In the genomic region with DNA sequence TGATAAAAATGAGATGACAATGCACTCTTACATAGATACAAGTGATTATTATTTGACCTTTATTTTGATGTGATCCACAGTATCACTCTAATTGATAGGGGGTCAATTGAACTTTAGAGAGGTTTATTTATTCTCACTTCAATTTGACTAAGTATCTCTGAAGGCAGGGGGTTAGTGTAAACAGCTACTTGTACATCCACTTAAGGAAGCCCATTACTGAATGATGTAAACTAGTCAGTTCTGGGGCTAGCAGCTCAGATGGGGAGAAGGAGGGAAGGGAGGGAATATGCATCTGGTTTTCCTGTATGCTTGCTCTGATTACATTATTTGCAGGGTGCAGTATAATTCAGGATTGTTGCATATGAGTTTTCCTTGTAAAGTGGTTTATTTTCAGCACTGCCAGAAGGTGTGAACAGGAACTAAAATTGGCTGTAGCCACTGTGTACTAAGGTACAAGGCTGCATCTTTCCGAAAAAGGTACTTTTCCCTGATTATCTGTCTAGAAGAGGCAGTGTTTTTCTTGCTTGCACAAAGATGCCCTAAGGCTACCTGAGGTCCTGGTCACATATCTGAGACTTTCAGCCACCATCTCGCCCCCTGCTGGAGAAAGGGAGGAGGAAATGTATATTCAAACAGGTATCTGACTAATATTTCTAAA, we compare ENCODE assay signal across 8 cellular contexts. TPM values are rescaled to one million over a fixed set of nuclear protein-coding genes. Genes with fewer than 3 reads are reported as not detected.
DNase-seq lines count a peak whose midpoint lies in the region; ATAC-seq and TF ChIP-seq lines count a peak whose summit lies in the region.

No MANE protein-coding gene starts in this region.

- no peaks in the 10 kb centered on the region for H3K27me3 Mint-ChIP-seq in activated CD8-positive, alpha-beta T cell treated with anti-CD3 and anti-CD28 coated beads, Interleukin-2, amount 10 ng/mL, durations not matched to agents 7 days and 5 days (ENCODE audit: low read depth)

- TF ChIP-seq POLR2A in NB4 (IDR thresholded peaks at IDR 0.05; ENCODE audit: extremely low read depth, insufficient read length), result no peak
- no peak for TF ChIP-seq POLR2A in prostate gland (IDR thresholded peaks at IDR 0.05)

- H3K4me1 ChIP-seq in fibroblast of lung (ENCODE audit: control insufficient read depth, extremely low read depth, insufficient read depth, low read length), result no peaks in the 10 kb centered on the region
- H3K4me1 ChIP-seq in prostate gland (replicated peaks), result no peaks in the 10 kb centered on the region

- H3K79me2 ChIP-seq in fibroblast of lung (ENCODE audit: control insufficient read depth, insufficient read depth, low read length), result no peaks in the 10 kb centered on the region

- H4K20me1 ChIP-seq in fibroblast of lung (ENCODE audit: control insufficient read depth, extremely low read depth, insufficient read depth, low read length), result no peaks in the 10 kb centered on the region

- H3K27ac ChIP-seq in fibroblast of lung (ENCODE audit: insufficient read depth, low read length) (no peak overlapping the region), prostate gland (no peak overlapping the region)

- no peaks in the 10 kb centered on the region for H3K9me3 Mint-ChIP-seq in activated CD8-positive, alpha-beta T cell treated with anti-CD3 and anti-CD28 coated beads, Interleukin-2, amount 10 ng/mL, durations not matched to agents 7 days and 5 days (ENCODE audit: insufficient read depth)

- POLR2A ChIA-PET in activated CD8-positive, alpha-beta T cell treated with anti-CD3 and anti-CD28 coated beads, Interleukin-2, amount 10 ng/mL, durations not matched to agents 7 days and 5 days (lab: Charles Lee), result no interaction called here

- H3K4me2 ChIP-seq in fibroblast of lung (ENCODE audit: extremely low read depth, insufficient read depth, low read length), result no peak overlapping the region

- no peaks in the 10 kb centered on the region for H3K36me3 ChIP-seq in fibroblast of lung (ENCODE audit: control insufficient read depth, insufficient read depth, low read length)
- H3K36me3 ChIP-seq in prostate gland, result no peaks in the 10 kb centered on the region

- intact Hi-C loops in Right ventricle myocardium superior (cut with DNase I), result no loop called here
- intact Hi-C loops in Right ventricle myocardium inferior (cut with DNase I), result loop anchor here (5.0 kb wide), 1 partner anchor 132 kb away; no protein-coding TSS in a partner anchor
- intact Hi-C loops in prostate gland (cut with DNase I), result no loop called here

- H3K9me3 ChIP-seq in fibroblast of lung (ENCODE audit: control insufficient read depth, insufficient read depth, low read depth, low read length) (no peaks in the 10 kb centered on the region), prostate gland (no peaks in the 10 kb centered on the region)

- H3K4me3 Mint-ChIP-seq in activated CD8-positive, alpha-beta T cell treated with anti-CD3 and anti-CD28 coated beads, Interleukin-2, amount 10 ng/mL, durations not matched to agents 7 days and 5 days, result no peak overlapping the region

- DNase-seq in Right ventricle myocardium superior (no peak), Right ventricle myocardium inferior (ENCODE audit: missing footprints) (no peak), NB4 (ENCODE audit: low read depth) (peak; percentile 54), fibroblast of lung (ENCODE audit: low read depth in 2 of 2) (peak; percentile 28 to 48), prostate gland (ENCODE audit: low spot score) (no peak)
- peak; percentile 65 for DNase-seq in activated CD8-positive, alpha-beta T cell treated with anti-CD3 and anti-CD28 coated beads, Interleukin-2, amount 10 ng/mL, durations not matched to agents 7 days and 5 days

- H3K27me3 ChIP-seq in fibroblast of lung (ENCODE audit: control insufficient read depth, insufficient read depth, low read length) (no peaks in the 10 kb centered on the region), prostate gland (replicated peaks; ENCODE audit: insufficient read depth) (no peaks in the 10 kb centered on the region)

- H3K36me3 Mint-ChIP-seq in activated CD8-positive, alpha-beta T cell treated with anti-CD3 and anti-CD28 coated beads, Interleukin-2, amount 10 ng/mL, durations not matched to agents 7 days and 5 days (ENCODE audit: low read depth), result no peaks in the 10 kb centered on the region

- ATAC-seq in Right ventricle myocardium superior (ENCODE audit: poor library complexity) (peak; percentile 58), Right ventricle myocardium inferior (no peak), HG03135 (IDR thresholded peaks at IDR 0.05; ENCODE audit: unreplicated experiment) (no peak), HG03139 (IDR thresholded peaks at IDR 0.05; ENCODE audit: unreplicated experiment) (no peak)
- no peak for ATAC-seq in activated CD8-positive, alpha-beta T cell treated with anti-CD3 and anti-CD28 coated beads, Interleukin-2, amount 10 ng/mL, durations not matched to agents 7 days and 5 days

- no peaks in the 10 kb centered on the region for H3K4me1 Mint-ChIP-seq in activated CD8-positive, alpha-beta T cell treated with anti-CD3 and anti-CD28 coated beads, Interleukin-2, amount 10 ng/mL, durations not matched to agents 7 days and 5 days (ENCODE audit: low read depth)

- peak; percentile 67 for TF ChIP-seq CTCF in NB4 (IDR thresholded peaks at IDR 0.05; ENCODE audit: low read depth, low read length)
- peak; percentile 52 to 76 for TF ChIP-seq CTCF in fibroblast of lung (conservative IDR thresholded peaks at IDR 0.05 in 1 of 2, IDR thresholded peaks at IDR 0.05 in 1 of 2; ENCODE audit: low read depth in 1 of 2, low read length in 2 of 2)
- TF ChIP-seq CTCF in prostate gland (IDR thresholded peaks at IDR 0.05), result peak in 3 of 4 experiments; percentile 22 to 54 (median 27)

- no peak overlapping the region for H3K9ac ChIP-seq in fibroblast of lung (ENCODE audit: insufficient read depth, low read length)

- 62% methylated on average over 2 of the region's 2 CpGs for WGBS in prostate gland

- no peak overlapping the region for H3K4me3 ChIP-seq in NB4 (ENCODE audit: low read depth, low read length)
- H3K4me3 ChIP-seq in fibroblast of lung (replicated peaks in 1 of 4; ENCODE audit: control extremely low read depth in 1 of 4, insufficient read depth in 1 of 4, low read depth in 3 of 4, low read length in 4 of 4), result no peak overlapping the region
- H3K4me3 ChIP-seq in prostate gland, result no peak overlapping the region

- CTCF ChIA-PET in activated CD8-positive, alpha-beta T cell treated with anti-CD3 and anti-CD28 coated beads, Interleukin-2, amount 10 ng/mL, durations not matched to agents 7 days and 5 days (lab: Charles Lee), result interaction anchor here (0.7 to 1.7 kb wide), 13 partner anchors 11 to 383 kb away, joined by 3 to 6 read pairs (median 3); no protein-coding TSS in a partner anchor

- no peak overlapping the region for H3K27ac Mint-ChIP-seq in activated CD8-positive, alpha-beta T cell treated with anti-CD3 and anti-CD28 coated beads, Interleukin-2, amount 10 ng/mL, durations not matched to agents 7 days and 5 days

- no peak overlapping the region for H2AFZ ChIP-seq in fibroblast of lung (ENCODE audit: low read length)

RNA-seq across cellular contexts. Expression of gene MRPS27, which starts 51.2 kb away (rescaled TPM):
- 69.3 TPM for total RNA-seq in Right ventricle myocardium superior
- 65.5 TPM for total RNA-seq in Right ventricle myocardium inferior
- total RNA-seq in activated CD8-positive, alpha-beta T cell treated with anti-CD3 and anti-CD28 coated beads, Interleukin-2, amount 10 ng/mL, durations not matched to agents 7 days and 5 days, result 10 to 100 TPM; 48.2 to 53.9 TPM
- total RNA-seq in fibroblast of lung, result 72.7 and 86.5 TPM in 2 replicates
- 67.2 and 75.9 TPM in 2 replicates for polyA plus RNA-seq in fibroblast of lung
- polyA plus RNA-seq in fibroblast of lung (2012), result 41.4 and 44.1 TPM in 2 replicates
- 88.9 and 143 TPM in 2 replicates for polyA minus RNA-seq in fibroblast of lung (ENCODE audit: low replicate concordance)
- total RNA-seq in prostate gland, result 10 to 100 TPM; 43.3 to 51.1 TPM

RNA-seq across cellular contexts. Expression of gene PTCD2, which starts 51.3 kb away (rescaled TPM):
- total RNA-seq in Right ventricle myocardium superior (18.6 TPM), Right ventricle myocardium inferior (15.5 TPM), fibroblast of lung (9.5 and 15.9 TPM in 2 replicates), prostate gland (10 to 100 TPM in 1 of 2 donors, 1 to 10 TPM in 1; 8.9 to 10.2 TPM)
- total RNA-seq in activated CD8-positive, alpha-beta T cell treated with anti-CD3 and anti-CD28 coated beads, Interleukin-2, amount 10 ng/mL, durations not matched to agents 7 days and 5 days, result 1 to 10 TPM; 8.4 to 9.5 TPM
- polyA plus RNA-seq in fibroblast of lung, result 10.3 and 13.4 TPM in 2 replicates
- polyA plus RNA-seq in fibroblast of lung (2012), result 7.2 and 8.6 TPM in 2 replicates
- 2.1 and 13.8 TPM in 2 replicates for polyA minus RNA-seq in fibroblast of lung (ENCODE audit: low replicate concordance)

Comparison
In these comparisons a context has a peak if more than half of its experiments do, and no peak if none do; other contexts are left out.
1. DNase-seq: peak in NB4 (single experiment), activated CD8-positive, alpha-beta T cell treated with anti-CD3 and anti-CD28 coated beads, Interleukin-2, amount 10 ng/mL, durations not matched to agents 7 days and 5 days (single experiment) and fibroblast of lung (2 of 2); none in Right ventricle myocardium superior (single experiment), Right ventricle myocardium inferior (single experiment) and prostate gland (single experiment).
2. Peak in every context shown above with its lines, with median percentiles within 50 percentile points of each other: CTCF ChIP-seq.